ENCODE assay signal across 16 cellular contexts in the genomic region with DNA sequence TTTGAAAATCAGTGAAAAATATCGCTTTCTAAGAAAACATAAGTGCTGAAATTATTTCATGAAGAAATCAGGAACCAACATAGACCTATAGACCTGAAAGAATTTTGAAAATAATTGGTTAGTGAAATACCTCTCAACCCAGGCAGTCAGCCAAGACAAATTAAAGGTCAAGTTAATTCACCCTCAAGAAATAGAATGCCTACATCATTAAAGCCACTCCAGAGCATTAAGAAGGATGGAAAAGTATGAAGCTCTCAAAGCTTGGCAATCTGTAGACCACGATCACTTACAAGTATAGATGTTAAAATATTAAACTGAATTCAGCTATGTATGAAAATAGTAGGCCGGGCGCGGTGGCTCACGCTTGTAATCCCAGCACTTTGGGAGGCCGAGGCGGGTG.
"Had no signal": no experiment of that assay in that cellular context is flagged by ENCODE, and none has a peak within 500 bp of the region (broad histone marks: within the 10 kb centered on the region; RNA-seq: fewer than 3 reads in every experiment).

No MANE protein-coding gene starts in this region.

- H3K4me3 ChIP-seq: coronary artery, heart left ventricle, prostate gland had no signal

- ATAC-seq: naive thymus-derived CD4-positive, alpha-beta T cell; right cardiac atrium; stimulated activated naive CD8-positive, alpha-beta T cell treated with anti-CD3 and anti-CD28 coated beads, Interleukin-15, Interleukin-2, amounts not matched to agents 100 U/mL and 50 U/mL, for 24 hours; T-helper 17 cell had no signal

- DNase-seq: activated CD4-positive, alpha-beta memory T cell treated with anti-CD3 and anti-CD28 coated beads for 36 hours; activated CD4-positive, alpha-beta T cell treated with anti-CD3 and anti-CD28 coated beads for 4 hours; activated CD4-positive, CD25-positive, alpha-beta regulatory T cell; activated gamma-delta T cell; aorta; heart left ventricle; kidney; naive thymus-derived CD4-positive, alpha-beta T cell; right cardiac atrium; stimulated activated CD4-positive, alpha-beta T cell treated with anti-CD3 and anti-CD28 coated beads, Interleukin-12 subunit alpha, Interleukin-12 subunit beta, amount 100 ng/mL, for 4 hours; stimulated activated CD4-positive, alpha-beta T cell treated with anti-CD3 and anti-CD28 coated beads, Interleukin-4, amount 100 ng/mL, for 4 hours; stimulated activated naive CD8-positive, alpha-beta T cell treated with anti-CD3 and anti-CD28 coated beads, Interleukin-15, Interleukin-2, amounts not matched to agents 100 U/mL and 50 U/mL, for 24 hours; SW 1271; T-helper 17 cell had no signal
